ENCODE assay signal across 18 cellular contexts in genomic region chr18:31563778-31564177, GRCh38. TPM values are rescaled to one million over a fixed set of nuclear protein-coding genes. Genes with fewer than 3 reads are reported as not detected.
A peak's percentile ranks its signal among the peaks of the same experiment; 100 is the strongest.
DNase-seq lines count a peak whose midpoint lies in the region; ATAC-seq, FAIRE-seq and TF ChIP-seq lines count a peak whose summit lies in the region.
"Had no signal": no experiment of that assay in that cellular context is flagged by ENCODE, and none has a peak within 500 bp of the region (broad histone marks: within the 10 kb centered on the region; RNA-seq: fewer than 3 reads in every experiment).

No MANE protein-coding gene starts in this region.

- no peak for FAIRE-seq in HepG2 (lab: Jason Lieb, UNC)

- in situ Hi-C loops in GM23248 (cut with MboI) (loop anchor here (25.0 kb wide), 1 partner anchor 399 kb away; no protein-coding TSS in a partner anchor), HepG2 (cut with HindIII; ENCODE audit: extremely low pct_ligation_motif_present, low pct_unique_long_range_greater_than_20kb) (no loop called here)

- intact Hi-C loops in HepG2 (cut with micrococcal nuclease; ENCODE audit: unreplicated experiment), result loop anchor here (5.0 kb wide), 1 partner anchor 591 kb away; no protein-coding TSS in a partner anchor

- 5 to 13% methylated on average over 1 of the region's 1 CpG for WGBS in GM23248 (ENCODE audit: low coverage in 1 of 2, low lambda C conversion rate in 2 of 2, missing lambda C conversion rate in 2 of 2), 2 experiments
- 0% methylated on average over 1 of the region's 1 CpG for WGBS in HepG2 (ENCODE audit: low lambda C conversion rate)
- WGBS in upper lobe of left lung, 2 donors, result 0 to 29% methylated on average over 1 of the region's 1 CpG

- TF ChIP-seq EP300 in HepG2 (IDR thresholded peaks at IDR 0.05; ENCODE audit: low read depth in 2 of 2, low read length in 2 of 2), result no peak
- TF ChIP-seq EP300 in HepG2 (CRISPR knock-in tag; IDR thresholded peaks at IDR 0.05; ENCODE audit: borderline replicate concordance), result no peak
- TF ChIP-seq EP300 in upper lobe of left lung (IDR thresholded peaks at IDR 0.05), result no peak

- no peaks in the 10 kb centered on the region for H3K9me3 ChIP-seq in GM23248 (ENCODE audit: low read depth)
- no peaks in the 10 kb centered on the region for H3K9me3 ChIP-seq in RWPE2 (ENCODE audit: severe bottlenecking)
- H3K9me3 ChIP-seq in HepG2 (ENCODE audit: low read length), result no peaks in the 10 kb centered on the region
- H3K9me3 ChIP-seq in upper lobe of left lung, result no peaks in the 10 kb centered on the region
- H3K9me3 ChIP-seq: left lung had no signal

- H3K4me1 ChIP-seq in GM23248 (ENCODE audit: insufficient read depth) (no peaks in the 10 kb centered on the region), RWPE2 (ENCODE audit: insufficient read depth, poor library complexity, severe bottlenecking) (no peaks in the 10 kb centered on the region), HepG2 (ENCODE audit: insufficient read depth, low read length) (peaks cover 55% of the 10 kb centered on the region), upper lobe of left lung (no peaks in the 10 kb centered on the region)
- H3K4me1 ChIP-seq: left lung had no signal

- POLR2A ChIA-PET in HepG2 (lab: Yijun Ruan, JAX), result interaction anchor here (1.9 kb wide), 1 partner anchor 28 kb away, joined by 7 read pairs; the partner anchor contains the start of gene TTR

- no peak for TF ChIP-seq RAD21 in HepG2 (CRISPR knock-in tag; IDR thresholded peaks at IDR 0.05)

- H3K79me2 ChIP-seq in GM23248 (ENCODE audit: insufficient read depth) (no peaks in the 10 kb centered on the region), HepG2 (ENCODE audit: insufficient read depth, low read length) (no peaks in the 10 kb centered on the region)

- BruUV-seq in HepG2 (replicated peaks; lab: Mats Ljungman, UMichigan), result no TSS peak

- TF ChIP-seq CTCF in RWPE2 (IDR thresholded peaks at IDR 0.05; ENCODE audit: poor library complexity, severe bottlenecking) (peak; percentile 69), HepG2 (CRISPR knock-in tag; IDR thresholded peaks at IDR 0.05) (no peak), upper lobe of left lung (IDR thresholded peaks at IDR 0.05) (no peak)

- no peaks in the 10 kb centered on the region for H3K9me2 ChIP-seq in GM23248 (ENCODE audit: insufficient read depth)

- ATAC-seq in RWPE2 (ENCODE audit: low read depth) (peak; percentile 61; the same call in 1 of the 3 replicates), HepG2 (no peak), upper lobe of left lung (ENCODE audit: low FRiP score in 2 of 2) (no peak)
- ATAC-seq: left lung had no signal

- H4K20me1 ChIP-seq in GM23248 (ENCODE audit: insufficient read depth) (no peaks in the 10 kb centered on the region), HepG2 (ENCODE audit: insufficient read depth, low read length) (no peaks in the 10 kb centered on the region)

- H3K4me2 ChIP-seq in GM23248 (ENCODE audit: unreplicated experiment) (no peak overlapping the region), HepG2 (ENCODE audit: low read depth, low read length) (no peak overlapping the region)

- no peak overlapping the region for H3K9ac ChIP-seq in GM23248
- H3K9ac ChIP-seq in HepG2 (ENCODE audit: insufficient read depth, low read depth, low read length), result no peak overlapping the region

- H3K36me3 ChIP-seq in GM23248 (ENCODE audit: low read depth), result no peaks in the 10 kb centered on the region
- H3K36me3 ChIP-seq in RWPE2 (ENCODE audit: low read depth), result no peaks in the 10 kb centered on the region
- H3K36me3 ChIP-seq in HepG2 (replicated peaks in 1 of 2; ENCODE audit: control insufficient read depth in 1 of 2, insufficient read depth in 2 of 2, low read length in 2 of 2), result no peaks in the 10 kb centered on the region
- no peaks in the 10 kb centered on the region for H3K36me3 ChIP-seq in upper lobe of left lung
- H3K36me3 ChIP-seq: left lung had no signal

- no peak overlapping the region for H3K4me3 ChIP-seq in GM23248
- no peak overlapping the region for H3K4me3 ChIP-seq in RWPE2 (ENCODE audit: severe bottlenecking)
- H3K4me3 ChIP-seq in HepG2 (replicated peaks in 1 of 3; ENCODE audit: insufficient read depth in 1 of 3, low read depth in 2 of 3, low read length in 3 of 3), result no peak overlapping the region
- no peak overlapping the region for H3K4me3 ChIP-seq in upper lobe of left lung
- H3K4me3 ChIP-seq: left lung had no signal

- H2AFZ ChIP-seq in GM23248 (no peak overlapping the region), HepG2 (ENCODE audit: low read length) (no peak overlapping the region)

- CTCF ChIA-PET in HepG2 (lab: Yijun Ruan, JAX; ENCODE audit: low intra/inter-chr PET ratio, low total read pairs), result no interaction called here

- H3K27ac ChIP-seq in GM23248 (no peak overlapping the region), RWPE2 (ENCODE audit: poor library complexity, severe bottlenecking) (no peak overlapping the region), HepG2 (ENCODE audit: extremely low read length, insufficient read depth, low read length) (no peak overlapping the region), upper lobe of left lung (no peak overlapping the region)
- H3K27ac ChIP-seq: left lung had no signal

- 0 out of 2 replicates have a peak, but pooled peaks cover 3% of the 10 kb centered on the region for H3K27me3 ChIP-seq in GM23248 (replicated peaks; ENCODE audit: insufficient read depth)
- no peaks in the 10 kb centered on the region for H3K27me3 ChIP-seq in RWPE2 (ENCODE audit: insufficient read depth, poor library complexity, severe bottlenecking)
- H3K27me3 ChIP-seq in HepG2 (ENCODE audit: control insufficient read depth in 1 of 2, insufficient read depth in 2 of 2, low read length in 2 of 2), result no peaks in the 10 kb centered on the region
- no peaks in the 10 kb centered on the region for H3K27me3 ChIP-seq in upper lobe of left lung
- H3K27me3 ChIP-seq: left lung had no signal

- DNase-seq in DMS114 treated with DMSO at 0.1 percent for 48 hours (lab: John Stamatoyannopoulos, UW; ENCODE audit: unreplicated experiment), result peak; percentile 2
- peak; percentile 17 for DNase-seq in GM23248
- DNase-seq in RWPE2 (ENCODE audit: low spot score), result no peak
- no peak for DNase-seq in HepG2 (ENCODE audit: low spot score)
- DNase-seq in upper lobe of left lung, result no peak
- DNase-seq in NCI-H226, result no peak
- no peak for DNase-seq in NCI-H1436 (lab: John Stamatoyannopoulos, UW)
- DNase-seq: activated naive CD8-positive, alpha-beta T cell treated with anti-CD3 and anti-CD28 coated beads, Interleukin-2, amount 10 ng/mL, durations not matched to agents 7 days and 5 days; GOT3; left lung; naive B cell; NCI-H2029 treated with DMSO at 0.1 percent for 48 hours; NK-92 treated with Interleukin-12 subunit alpha and Interleukin-12 subunit beta, amount 100 ng/mL, for 24 hours; stimulated activated CD4-positive, alpha-beta T cell treated with anti-CD3 and anti-CD28 coated beads, Interleukin-4, amount 100 ng/mL, for 1 hour had no signal

- no peaks in the 10 kb centered on the region for H3F3A ChIP-seq in GM23248 (ENCODE audit: insufficient read depth)

- no peak for TF ChIP-seq POLR2A in HepG2 (IDR thresholded peaks at IDR 0.05; ENCODE audit: insufficient read depth in 1 of 2, low read depth in 2 of 2, low read length in 2 of 2)
- no peak for TF ChIP-seq POLR2A in upper lobe of left lung (IDR thresholded peaks at IDR 0.05)

TF ChIP-seq in HepG2, 621 proteins besides CTCF, POLR2A, EP300 and RAD21 (continues in another document):
- no peak for TF ChIP-seq ELF4 (CRISPR knock-in tag; IDR thresholded peaks at IDR 0.05; ENCODE audit: borderline replicate concordance)
- no peak for TF ChIP-seq BORCS8-MEF2B (CRISPR knock-in tag; IDR thresholded peaks at IDR 0.05)
- TF ChIP-seq TRAFD1 (CRISPR knock-in tag; IDR thresholded peaks at IDR 0.05; ENCODE audit: borderline replicate concordance), result no peak

RNA-seq across cellular contexts. Expression of gene TTR, which starts 27.9 kb away (rescaled TPM):
- total RNA-seq in GM23248 (2014; rRNA removed; shearing (Covaris generic)), result not detected in 2 replicates
- not detected in 2 replicates for polyA plus RNA-seq in GM23248 (2016; fragmentation: Nextera tagmentation; extraction: Ambion mirVana)
- total RNA-seq in HepG2 (2016; rRNA removed; fragmentation: Illumina TruSeq; extraction: Trizol), result 42.2 and 91.3 TPM in 2 replicates
- total RNA-seq in HepG2 (2016; cell fraction: cytosol; rRNA removed; fragmentation: Illumina TruSeq; extraction: Trizol; ENCODE audit: low read depth), result 32.4 and 39.4 TPM in 2 replicates
- 43.7 and 93.2 TPM in 2 replicates for total RNA-seq in HepG2 (2016; cell fraction: insoluble cytoplasmic fraction; rRNA removed; fragmentation: Illumina TruSeq; extraction: Trizol)
- total RNA-seq in HepG2 (2016; cell fraction: membrane; rRNA removed; fragmentation: Illumina TruSeq; extraction: Trizol), result 21.6 and 22.8 TPM in 2 replicates
- 86.3 and 86.4 TPM in 2 replicates for total RNA-seq in HepG2 (2016; cell fraction: nucleus; rRNA removed; fragmentation: Illumina TruSeq; extraction: Trizol)
- 496 and 510 TPM in 2 replicates for polyA plus RNA-seq in HepG2 (2011; rRNA removed)
- polyA plus RNA-seq in HepG2 (2011; cell fraction: cytosol; rRNA removed), result 553 and 814 TPM in 2 replicates
- polyA plus RNA-seq in HepG2 (2011; cell fraction: nucleus; rRNA removed), result 104 and 171 TPM in 2 replicates
- 275 and 517 TPM in 2 replicates for polyA plus RNA-seq in HepG2 (2012)
- polyA plus RNA-seq in HepG2 (2016; cell fraction: cytosol; fragmentation: Illumina TruSeq; extraction: Trizol; ENCODE audit: low read depth), result 43.9 and 49.7 TPM in 2 replicates
- 60.6 and 70.2 TPM in 2 replicates for polyA plus RNA-seq in HepG2 (2016; cell fraction: insoluble cytoplasmic fraction; fragmentation: Illumina TruSeq; extraction: Trizol; ENCODE audit: low read depth)
- 22.7 and 27.7 TPM in 2 replicates for polyA plus RNA-seq in HepG2 (2016; cell fraction: membrane; fragmentation: Illumina TruSeq; extraction: Trizol; ENCODE audit: low read depth)
- 195 and 215 TPM in 2 replicates for polyA plus RNA-seq in HepG2 (2016; cell fraction: nucleus; fragmentation: Illumina TruSeq; extraction: Trizol; ENCODE audit: insufficient read depth, low read depth)
- 563 TPM in 1 of 2 replicates, not detected in the other for polyA minus RNA-seq in HepG2 (2011; rRNA and poly(A)+ RNA removed; ENCODE audit: low replicate concordance)
- polyA minus RNA-seq in HepG2 (2011; cell fraction: cytosol; rRNA and poly(A)+ RNA removed), result 185 and 329 TPM in 2 replicates
- 160 and 198 TPM in 2 replicates for polyA minus RNA-seq in HepG2 (2011; cell fraction: nucleus; rRNA and poly(A)+ RNA removed)
- total RNA-seq in upper lobe of left lung, result 1 to 10 TPM in 1 of 6 donors, under 1 TPM in 1, not detected in 4; 0.86 to 2.4 TPM
- total RNA-seq: activated naive CD8-positive, alpha-beta T cell treated with anti-CD3 and anti-CD28 coated beads, Interleukin-2, amount 10 ng/mL, durations not matched to agents 7 days and 5 days; G401; left lung; renal cortical epithelial cell; urinary bladder had no signal
- polyA plus RNA-seq: CD14-positive monocyte had no signal

Comparison
In these comparisons a context has a peak if more than half of its experiments do, and no peak if none do; other contexts are left out.
1. DNase-seq: peak in DMS114 treated with DMSO at 0.1 percent for 48 hours (single experiment) and GM23248 (single experiment); none in RWPE2 (single experiment), HepG2 (single experiment), upper lobe of left lung (0 of 2), NCI-H226 (single experiment) and NCI-H1436 (single experiment).
2. RNA of gene TTR, which starts 27.9 kb away (total RNA-seq): 21.6 to 93.2 TPM in HepG2; not detected in GM23248 and 0.86 to 2.4 TPM in upper lobe of left lung; every median in the first group is over 4 times any median in the second.